Comparison of ENCODE assay signal across 8 cellular contexts in genomic region chr14:76760331-76761197, GRCh38. TPM values are rescaled to one million over a fixed set of nuclear protein-coding genes. Genes with fewer than 3 reads are reported as not detected.
DNase-seq lines count a peak whose midpoint lies in the region; ATAC-seq and TF ChIP-seq lines count a peak whose summit lies in the region.

No MANE protein-coding gene starts in this region.

- H3K27me3 ChIP-seq in lung (ENCODE audit: control insufficient read depth, insufficient read depth) (no peaks in the 10 kb centered on the region), tibial artery (no peaks in the 10 kb centered on the region)

- peaks cover 32% of the 10 kb centered on the region for H3K27me3 Mint-ChIP-seq in activated CD4-positive, alpha-beta T cell treated with anti-CD3 and anti-CD28 coated beads for 36 hours
- peaks cover 80% of the 10 kb centered on the region for H3K27me3 Mint-ChIP-seq in central memory CD8-positive, alpha-beta T cell

- H3K4me3 ChIP-seq in lung, result peak overlapping the region; percentile 83
- H3K4me3 ChIP-seq in tibial artery, result peak overlapping the region; percentile 75 to 99

- TF ChIP-seq CTCF in lung (IDR thresholded peaks at IDR 0.05; ENCODE audit: control extremely low read depth, extremely low read depth) (no peak), tibial artery (IDR thresholded peaks at IDR 0.05) (no peak)

- H3K4me1 ChIP-seq in lung (ENCODE audit: control insufficient read depth in 2 of 2, insufficient read depth in 2 of 2, low read length in 2 of 2) (peaks cover 0 to 8% of the 10 kb centered on the region in 2 donors), tibial artery (peaks cover 0 to 36% (median 23%) of the 10 kb centered on the region in 4 donors)

- H3K4me3 Mint-ChIP-seq in activated CD4-positive, alpha-beta T cell treated with anti-CD3 and anti-CD28 coated beads for 36 hours, result peak overlapping the region; percentile 73
- H3K4me3 Mint-ChIP-seq in central memory CD8-positive, alpha-beta T cell, result peak overlapping the region; percentile 64

- no peak for DNase-seq in activated CD4-positive, alpha-beta T cell treated with anti-CD3 and anti-CD28 coated beads for 36 hours
- no peak for DNase-seq in activated CD4-positive, alpha-beta T cell treated with anti-CD3 and anti-CD28 coated beads, Interleukin-2, amount 50 U/mL, for 48 hours
- DNase-seq in central memory CD8-positive, alpha-beta T cell (ENCODE audit: low spot score in 2 of 2), result no peak
- peak; percentile 23 for DNase-seq in lung (ENCODE audit: low spot score)
- peak in 1 of 2 donors; percentile 54 for DNase-seq in tibial artery
- no peak for DNase-seq in hepatic stellate cell (ENCODE audit: low spot score)
- DNase-seq in NOMO-1 treated with dmso at 0.1 percent for 144 hours (lab: John Stamatoyannopoulos, UW; ENCODE audit: unreplicated experiment), result no peak

- WGBS in lung, 2 donors, result 43 to 46% methylated on average over 29 of the region's 29 CpGs

- POLR2A ChIA-PET in activated CD4-positive, alpha-beta T cell treated with anti-CD3 and anti-CD28 coated beads for 36 hours (lab: Charles Lee), result no interaction called here

- no peak for ATAC-seq in activated CD4-positive, alpha-beta T cell treated with anti-CD3 and anti-CD28 coated beads for 36 hours
- ATAC-seq in central memory CD8-positive, alpha-beta T cell (replicated peaks; ENCODE audit: extremely low read depth, poor library complexity, severe bottlenecking), result no peak
- ATAC-seq in lung (ENCODE audit: insufficient read depth, low FRiP score), result no peak
- no peak for ATAC-seq in HG03457 (IDR thresholded peaks at IDR 0.05; ENCODE audit: unreplicated experiment)

- H3K9me3 Mint-ChIP-seq in activated CD4-positive, alpha-beta T cell treated with anti-CD3 and anti-CD28 coated beads for 36 hours (ENCODE audit: low read depth), result no peaks in the 10 kb centered on the region
- H3K9me3 Mint-ChIP-seq in central memory CD8-positive, alpha-beta T cell, result no peaks in the 10 kb centered on the region

- no peaks in the 10 kb centered on the region for H3K36me3 Mint-ChIP-seq in activated CD4-positive, alpha-beta T cell treated with anti-CD3 and anti-CD28 coated beads for 36 hours (ENCODE audit: low read depth)
- H3K36me3 Mint-ChIP-seq in central memory CD8-positive, alpha-beta T cell (ENCODE audit: insufficient read depth), result no peaks in the 10 kb centered on the region

- no peaks in the 10 kb centered on the region for H3K9me3 ChIP-seq in lung (ENCODE audit: control insufficient read depth in 2 of 2, insufficient read depth in 1 of 2, low read length in 1 of 2)
- no peaks in the 10 kb centered on the region for H3K9me3 ChIP-seq in tibial artery

- peak overlapping the region; percentile 85 to 86 for H3K27ac ChIP-seq in lung (ENCODE audit: low read depth in 1 of 2, low read length in 1 of 2)
- H3K27ac ChIP-seq in tibial artery, result peak overlapping the region; percentile 82 to 87

- intact Hi-C loops in activated CD4-positive, alpha-beta T cell treated with anti-CD3 and anti-CD28 coated beads for 36 hours (cut with DNase I, micrococcal nuclease), result loop anchor here in 1 of 2 experiments (1.0 to 2.0 kb wide), 2 partner anchors 50 to 52 kb away; partner anchors contain the start of gene ANGEL1
- intact Hi-C loops in tibial artery (cut with DNase I; ENCODE audit: low total_unique reads), result loop anchor here (2.0 kb wide), 1 partner anchor 24 kb away; no protein-coding TSS in a partner anchor

- no peaks in the 10 kb centered on the region for H3K36me3 ChIP-seq in lung (ENCODE audit: control insufficient read depth in 2 of 2, insufficient read depth in 2 of 2, low read length in 2 of 2)
- H3K36me3 ChIP-seq in tibial artery, result no peaks in the 10 kb centered on the region

- CTCF ChIA-PET in activated CD4-positive, alpha-beta T cell treated with anti-CD3 and anti-CD28 coated beads for 36 hours (lab: Charles Lee), result interaction anchor here (1.0 to 5.2 kb wide), 4 partner anchors 24 to 54 kb away, joined by 3 to 24 read pairs (median 4); no protein-coding TSS in a partner anchor

- H3K4me1 Mint-ChIP-seq in activated CD4-positive, alpha-beta T cell treated with anti-CD3 and anti-CD28 coated beads for 36 hours, result peaks cover 8% of the 10 kb centered on the region
- H3K4me1 Mint-ChIP-seq in central memory CD8-positive, alpha-beta T cell, result peaks cover 7% of the 10 kb centered on the region

- H3K27ac Mint-ChIP-seq in activated CD4-positive, alpha-beta T cell treated with anti-CD3 and anti-CD28 coated beads for 36 hours, result peak overlapping the region; percentile 11
- no peak overlapping the region for H3K27ac Mint-ChIP-seq in central memory CD8-positive, alpha-beta T cell (ENCODE audit: low read depth)

RNA-seq across cellular contexts. Expression of gene VASH1, which starts 0.7 kb away (rescaled TPM):
- total RNA-seq in activated CD4-positive, alpha-beta T cell treated with anti-CD3 and anti-CD28 coated beads for 36 hours, result 1 to 10 TPM; 4.0 to 5.3 TPM
- 10 to 100 TPM; 22.9 to 25.4 TPM for total RNA-seq in lung
- 10 to 100 TPM; 10.5 to 13.1 TPM for polyA plus RNA-seq in lung

RNA-seq across cellular contexts. Expression of gene ANGEL1, which starts 52.1 kb away (rescaled TPM):
- total RNA-seq in activated CD4-positive, alpha-beta T cell treated with anti-CD3 and anti-CD28 coated beads for 36 hours, result 10 to 100 TPM; 15.8 to 17.2 TPM
- total RNA-seq in lung, result 10 to 100 TPM; 19.5 to 20.4 TPM
- 10 to 100 TPM; 10.4 to 10.5 TPM for polyA plus RNA-seq in lung
